ENCODE assay signal across 26 cellular contexts in the genomic region with DNA sequence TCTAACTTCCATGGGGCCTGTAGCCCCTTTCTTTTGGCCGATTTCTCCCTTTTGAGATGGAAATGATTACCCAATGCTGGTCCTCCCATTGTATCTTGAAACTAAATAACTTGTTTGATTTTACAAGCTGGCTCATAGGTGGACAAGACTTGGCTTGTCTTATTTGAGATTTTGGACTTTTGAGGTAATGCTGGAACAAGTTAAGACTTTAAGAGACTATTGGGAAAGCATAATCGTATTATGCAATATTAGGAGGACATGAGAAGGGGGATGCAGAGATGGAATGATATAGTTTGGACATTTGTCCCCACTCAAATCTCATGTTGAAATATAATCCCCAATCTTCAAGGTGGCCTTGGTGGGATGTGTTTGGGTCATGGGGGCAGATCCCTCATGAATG. TPM values are rescaled to one million over a fixed set of nuclear protein-coding genes. Genes with fewer than 3 reads are reported as not detected.
A peak's percentile ranks its signal among the peaks of the same experiment; 100 is the strongest.
DNase-seq lines count a peak whose midpoint lies in the region; ATAC-seq, FAIRE-seq and TF ChIP-seq lines count a peak whose summit lies in the region.
"Had no signal": no experiment of that assay in that cellular context is flagged by ENCODE, and none has a peak within 500 bp of the region (broad histone marks: within the 10 kb centered on the region; RNA-seq: fewer than 3 reads in every experiment).

No MANE protein-coding gene starts in this region.

- CTCF ChIA-PET in HepG2 (lab: Yijun Ruan, JAX; ENCODE audit: low intra/inter-chr PET ratio, low total read pairs), result no interaction called here
- CTCF ChIA-PET in mammary epithelial cell (lab: Charles Lee; ENCODE audit: low non-redundant PET), result no interaction called here

- H2AFZ ChIP-seq in HepG2 (ENCODE audit: low read length), result no peak overlapping the region
- H2AFZ ChIP-seq in mammary epithelial cell (ENCODE audit: low read depth, low read length), result no peak overlapping the region

- no peaks in the 10 kb centered on the region for H3K36me3 Mint-ChIP-seq in effector memory CD8-positive, alpha-beta T cell (ENCODE audit: insufficient read depth)

- in situ Hi-C loops in HepG2 (cut with HindIII; ENCODE audit: extremely low pct_ligation_motif_present, low pct_unique_long_range_greater_than_20kb), result loop anchor here (10.0 kb wide), 2 partner anchors 56 to 276 kb away; a partner anchor contains a TSS
- in situ Hi-C loops in mammary epithelial cell (cut with MboI; ENCODE audit: low sequenced_read_pairs in 2 of 2), result no loop called here

- intact Hi-C loops in HepG2 (cut with micrococcal nuclease; ENCODE audit: unreplicated experiment), result loop anchor here (10.0 kb wide), 1 partner anchor 86 kb away; no protein-coding TSS in a partner anchor
- intact Hi-C loops in right lobe of liver (cut with DNase I), result loop anchor here in 1 of 2 donors (10.0 kb wide), 1 partner anchor 56 kb away; a partner anchor contains a TSS
- intact Hi-C loops in mammary epithelial cell (cut with micrococcal nuclease), result no loop called here

- dilution Hi-C loops in mammary epithelial cell (cut with HindIII; ENCODE audit: low sequenced_read_pairs), result loop anchor here (5.0 kb wide), 2 partner anchors 53 to 103 kb away; no protein-coding TSS in a partner anchor

- TF ChIP-seq POLR2A in HepG2 (IDR thresholded peaks at IDR 0.05; ENCODE audit: insufficient read depth in 1 of 2, low read depth in 2 of 2, low read length in 2 of 2), result no peak
- TF ChIP-seq POLR2A in right lobe of liver (IDR thresholded peaks at IDR 0.05), result no peak

- FAIRE-seq in HepG2 (lab: Jason Lieb, UNC), result no peak
- FAIRE-seq: A549, GM12891, GM18507, H54 had no signal

- ATAC-seq in HepG2 (no peak), right lobe of liver (no peak), GM18907 (IDR thresholded peaks at IDR 0.05; ENCODE audit: unreplicated experiment) (no peak)
- no peak for ATAC-seq in effector memory CD8-positive, alpha-beta T cell (replicated peaks)
- ATAC-seq: A549 had no signal

- BruUV-seq in HepG2 (replicated peaks; lab: Mats Ljungman, UMichigan) (no TSS peak), mammary epithelial cell (replicated peaks; lab: Mats Ljungman, UMichigan) (no TSS peak)

- POLR2A ChIA-PET in HepG2 (lab: Yijun Ruan, JAX), result no interaction called here

- peaks cover 22 to 24% of the 10 kb centered on the region in 2 donors for H3K27me3 Mint-ChIP-seq in effector memory CD8-positive, alpha-beta T cell

- DNase-seq in HepG2 (ENCODE audit: low spot score) (no peak), right lobe of liver (no peak), mammary epithelial cell (peak; percentile 74), epithelial cell of prostate (ENCODE audit: low read depth, low spot score) (peak; percentile 27), right atrium auricular region (ENCODE audit: low spot score) (no peak)
- no peak for DNase-seq in effector memory CD8-positive, alpha-beta T cell
- DNase-seq: 8988T; ACHN; AML-193; BE2C; CD4-positive, alpha-beta T cell; CD8-positive, alpha-beta memory T cell; DMS53; DMS79 treated with DMSO at 0.1 percent for 48 hours; GF-D8; GOT3 had no signal

- no peak overlapping the region for H3K9ac ChIP-seq in HepG2 (ENCODE audit: insufficient read depth, low read depth, low read length)
- H3K9ac ChIP-seq in mammary epithelial cell (ENCODE audit: insufficient read depth, low read length), result no peak overlapping the region
- H3K9ac ChIP-seq: BLaER1 treated with 17β-estradiol and CSF1 and Interleukin-3, amounts not matched to agents 10 nM and 100 nM had no signal

- no peak overlapping the region for H3K4me3 ChIP-seq in HepG2 (replicated peaks in 1 of 3; ENCODE audit: insufficient read depth in 1 of 3, low read depth in 2 of 3, low read length in 3 of 3)
- no peak overlapping the region for H3K4me3 ChIP-seq in right lobe of liver
- no peak overlapping the region for H3K4me3 ChIP-seq in mammary epithelial cell (replicated peaks in 1 of 3; ENCODE audit: insufficient read depth in 1 of 3, low read depth in 2 of 3, low read length in 3 of 3)
- H3K4me3 ChIP-seq in right atrium auricular region, result no peak overlapping the region
- H3K4me3 ChIP-seq: A549; BLaER1 treated with 17β-estradiol and CSF1 and Interleukin-3, amounts not matched to agents 10 nM and 100 nM; HAP-1 had no signal

- H4K20me1 ChIP-seq in HepG2 (ENCODE audit: insufficient read depth, low read length), result no peaks in the 10 kb centered on the region
- H4K20me1 ChIP-seq in mammary epithelial cell (ENCODE audit: insufficient read depth, low read length), result no peaks in the 10 kb centered on the region
- H4K20me1 ChIP-seq: BLaER1 treated with 17β-estradiol and CSF1 and Interleukin-3, amounts not matched to agents 10 nM and 100 nM had no signal

- H3K4me3 Mint-ChIP-seq in effector memory CD8-positive, alpha-beta T cell, result no peak overlapping the region
- H3K4me3 Mint-ChIP-seq: CD14-positive monocyte; CD4-positive, alpha-beta T cell; CD8-positive, alpha-beta memory T cell had no signal

- H3K27ac Mint-ChIP-seq in effector memory CD8-positive, alpha-beta T cell, result no peak overlapping the region
- H3K27ac Mint-ChIP-seq: CD14-positive monocyte; CD4-positive, alpha-beta T cell; CD8-positive, alpha-beta memory T cell had no signal

- no peaks in the 10 kb centered on the region for H3K4me1 Mint-ChIP-seq in effector memory CD8-positive, alpha-beta T cell (ENCODE audit: low read depth in 2 of 2)
- H3K4me1 Mint-ChIP-seq: CD8-positive, alpha-beta memory T cell had no signal

- H3K4me1 ChIP-seq in HepG2 (ENCODE audit: insufficient read depth, low read length) (no peaks in the 10 kb centered on the region), right lobe of liver (no peaks in the 10 kb centered on the region), mammary epithelial cell (ENCODE audit: insufficient read depth, low read length) (no peaks in the 10 kb centered on the region), right atrium auricular region (no peaks in the 10 kb centered on the region)
- H3K4me1 ChIP-seq: A549; BE2C; BLaER1 treated with 17β-estradiol and CSF1 and Interleukin-3, amounts not matched to agents 10 nM and 100 nM; HAP-1 had no signal

- TF ChIP-seq CTCF in HepG2 (CRISPR knock-in tag; IDR thresholded peaks at IDR 0.05), result no peak
- no peak for TF ChIP-seq CTCF in right lobe of liver (IDR thresholded peaks at IDR 0.05)
- no peak for TF ChIP-seq CTCF in mammary epithelial cell (conservative IDR thresholded peaks at IDR 0.05 in 1 of 2, IDR thresholded peaks at IDR 0.05 in 1 of 2; ENCODE audit: extremely low read depth in 1 of 2, insufficient read depth in 1 of 2, low read depth in 1 of 2, low read length in 2 of 2)
- no peak for TF ChIP-seq CTCF in right atrium auricular region (IDR thresholded peaks at IDR 0.05)

- 36% methylated on average over 2 of the region's 2 CpGs for WGBS in HepG2 (ENCODE audit: low lambda C conversion rate)
- WGBS in right lobe of liver (ENCODE audit: insufficient coverage, low coverage, low lambda C conversion rate, missing lambda C conversion rate), result 78% methylated on average over 2 of the region's 2 CpGs
- 52% methylated on average over 2 of the region's 2 CpGs for WGBS in mammary epithelial cell (ENCODE audit: low coverage, missing lambda C conversion rate)

- no peaks in the 10 kb centered on the region for H3K9me3 Mint-ChIP-seq in effector memory CD8-positive, alpha-beta T cell
- H3K9me3 Mint-ChIP-seq: CD4-positive, alpha-beta T cell; CD8-positive, alpha-beta memory T cell had no signal

- TF ChIP-seq RAD21 in HepG2 (CRISPR knock-in tag; IDR thresholded peaks at IDR 0.05), result no peak

- TF ChIP-seq EP300 in HepG2 (IDR thresholded peaks at IDR 0.05; ENCODE audit: low read depth in 2 of 2, low read length in 2 of 2) (no peak), HepG2 (CRISPR knock-in tag; IDR thresholded peaks at IDR 0.05; ENCODE audit: borderline replicate concordance) (no peak)

- H3K36me3 ChIP-seq in HepG2 (replicated peaks in 1 of 2; ENCODE audit: control insufficient read depth in 1 of 2, insufficient read depth in 2 of 2, low read length in 2 of 2) (no peaks in the 10 kb centered on the region), right lobe of liver (no peaks in the 10 kb centered on the region), mammary epithelial cell (ENCODE audit: insufficient read depth, low read length) (no peaks in the 10 kb centered on the region), right atrium auricular region (no peaks in the 10 kb centered on the region)
- H3K36me3 ChIP-seq: BE2C; BLaER1 treated with 17β-estradiol and CSF1 and Interleukin-3, amounts not matched to agents 10 nM and 100 nM; HAP-1 had no signal

- H3K27ac ChIP-seq in HepG2 (ENCODE audit: extremely low read length, insufficient read depth, low read length), result no peak overlapping the region
- H3K27ac ChIP-seq in right lobe of liver, result no peak overlapping the region
- no peak overlapping the region for H3K27ac ChIP-seq in mammary epithelial cell (ENCODE audit: insufficient read depth, low read depth, low read length)
- no peak overlapping the region for H3K27ac ChIP-seq in epithelial cell of prostate
- no peak overlapping the region for H3K27ac ChIP-seq in right atrium auricular region
- H3K27ac ChIP-seq: A549; BLaER1 treated with 17β-estradiol and CSF1 and Interleukin-3, amounts not matched to agents 10 nM and 100 nM had no signal

- H3K4me2 ChIP-seq in HepG2 (ENCODE audit: low read depth, low read length) (no peak overlapping the region), mammary epithelial cell (ENCODE audit: insufficient read depth, low read depth, low read length) (no peak overlapping the region)
- H3K4me2 ChIP-seq: A549; BLaER1 treated with 17β-estradiol and CSF1 and Interleukin-3, amounts not matched to agents 10 nM and 100 nM had no signal

- H3K27me3 ChIP-seq in HepG2 (ENCODE audit: control insufficient read depth in 1 of 2, insufficient read depth in 2 of 2, low read length in 2 of 2), result no peaks in the 10 kb centered on the region; a peak in 1 of 5 replicates
- no peaks in the 10 kb centered on the region for H3K27me3 ChIP-seq in right lobe of liver
- peaks cover 1% of the 10 kb centered on the region for H3K27me3 ChIP-seq in mammary epithelial cell (ENCODE audit: insufficient read depth, low read length)
- H3K27me3 ChIP-seq in right atrium auricular region, result no peaks in the 10 kb centered on the region
- H3K27me3 ChIP-seq: BLaER1 treated with 17β-estradiol and CSF1 and Interleukin-3, amounts not matched to agents 10 nM and 100 nM had no signal

- no peaks in the 10 kb centered on the region for H3K79me2 ChIP-seq in HepG2 (ENCODE audit: insufficient read depth, low read length)
- no peaks in the 10 kb centered on the region for H3K79me2 ChIP-seq in mammary epithelial cell (ENCODE audit: insufficient read depth, low read length)

- H3K9me3 ChIP-seq in HepG2 (ENCODE audit: low read length), result peaks cover 15% of the 10 kb centered on the region
- no peaks in the 10 kb centered on the region for H3K9me3 ChIP-seq in right lobe of liver
- no peaks in the 10 kb centered on the region for H3K9me3 ChIP-seq in mammary epithelial cell (replicated peaks; ENCODE audit: insufficient read depth, low read length)
- peaks cover 0 to 1% of the 10 kb centered on the region in 2 donors for H3K9me3 ChIP-seq in right atrium auricular region
- H3K9me3 ChIP-seq: BE2C, HAP-1 had no signal

RNA-seq across cellular contexts. Expression of a gene that starts 49.2 kb away (rescaled TPM):
- 1,312 and 2,054 TPM in 2 replicates for total RNA-seq in HepG2 (2016; rRNA removed; fragmentation: Illumina TruSeq; extraction: Trizol)
- total RNA-seq in HepG2 (2016; cell fraction: cytosol; rRNA removed; fragmentation: Illumina TruSeq; extraction: Trizol; ENCODE audit: low read depth), result 154 and 157 TPM in 2 replicates
- total RNA-seq in HepG2 (2016; cell fraction: insoluble cytoplasmic fraction; rRNA removed; fragmentation: Illumina TruSeq; extraction: Trizol), result 1,332 and 2,132 TPM in 2 replicates
- 312 and 354 TPM in 2 replicates for total RNA-seq in HepG2 (2016; cell fraction: membrane; rRNA removed; fragmentation: Illumina TruSeq; extraction: Trizol)
- 1,314 and 1,505 TPM in 2 replicates for total RNA-seq in HepG2 (2016; cell fraction: nucleus; rRNA removed; fragmentation: Illumina TruSeq; extraction: Trizol)
- polyA plus RNA-seq in HepG2 (2011; rRNA removed), result 1,560 and 1,788 TPM in 2 replicates
- 1,336 TPM in 2 replicates for polyA plus RNA-seq in HepG2 (2011; cell fraction: cytosol; rRNA removed)
- polyA plus RNA-seq in HepG2 (2011; cell fraction: nucleus; rRNA removed), result 253 and 317 TPM in 2 replicates
- polyA plus RNA-seq in HepG2 (2012), result 2,246 and 4,153 TPM in 2 replicates
- 159 and 162 TPM in 2 replicates for polyA plus RNA-seq in HepG2 (2016; cell fraction: cytosol; fragmentation: Illumina TruSeq; extraction: Trizol; ENCODE audit: low read depth)
- 1,264 and 1,284 TPM in 2 replicates for polyA plus RNA-seq in HepG2 (2016; cell fraction: insoluble cytoplasmic fraction; fragmentation: Illumina TruSeq; extraction: Trizol; ENCODE audit: low read depth)
- polyA plus RNA-seq in HepG2 (2016; cell fraction: membrane; fragmentation: Illumina TruSeq; extraction: Trizol; ENCODE audit: low read depth), result 279 and 297 TPM in 2 replicates
- polyA plus RNA-seq in HepG2 (2016; cell fraction: nucleus; fragmentation: Illumina TruSeq; extraction: Trizol; ENCODE audit: insufficient read depth, low read depth), result 2,068 and 2,203 TPM in 2 replicates
- polyA minus RNA-seq in HepG2 (2011; rRNA and poly(A)+ RNA removed; ENCODE audit: low replicate concordance), result 0.80 and 1,221 TPM in 2 replicates
- 3,146 and 3,201 TPM in 2 replicates for polyA minus RNA-seq in HepG2 (2011; cell fraction: cytosol; rRNA and poly(A)+ RNA removed)
- 420 and 665 TPM in 2 replicates for polyA minus RNA-seq in HepG2 (2011; cell fraction: nucleus; rRNA and poly(A)+ RNA removed)
- total RNA-seq in right lobe of liver, result 10 to 100 TPM in 5 of 6 experiments, 1 to 10 TPM in 1; 3.5 to 69.9 (median 18.8) TPM
- total RNA-seq in mammary epithelial cell, result not detected
- polyA plus RNA-seq in mammary epithelial cell, result not detected
- not detected for polyA minus RNA-seq in mammary epithelial cell
- 10 to 100 TPM; 10.8 to 35.4 TPM for total RNA-seq in right atrium auricular region
- total RNA-seq: Daoy, G401 had no signal
- polyA plus RNA-seq: CD8-positive, alpha-beta memory T cell had no signal

RNA-seq across cellular contexts. Expression of a gene that starts 59.6 kb away (rescaled TPM):
- 61.1 and 71.0 TPM in 2 replicates for total RNA-seq in HepG2 (2016; rRNA removed; fragmentation: Illumina TruSeq; extraction: Trizol)
- total RNA-seq in HepG2 (2016; cell fraction: cytosol; rRNA removed; fragmentation: Illumina TruSeq; extraction: Trizol; ENCODE audit: low read depth), result 154 and 171 TPM in 2 replicates
- total RNA-seq in HepG2 (2016; cell fraction: insoluble cytoplasmic fraction; rRNA removed; fragmentation: Illumina TruSeq; extraction: Trizol), result 57.9 and 73.0 TPM in 2 replicates
- total RNA-seq in HepG2 (2016; cell fraction: membrane; rRNA removed; fragmentation: Illumina TruSeq; extraction: Trizol), result 136 and 154 TPM in 2 replicates
- total RNA-seq in HepG2 (2016; cell fraction: nucleus; rRNA removed; fragmentation: Illumina TruSeq; extraction: Trizol), result 63.9 and 71.3 TPM in 2 replicates
- 41.1 and 41.8 TPM in 2 replicates for polyA plus RNA-seq in HepG2 (2011; rRNA removed)
- polyA plus RNA-seq in HepG2 (2011; cell fraction: cytosol; rRNA removed), result 23.1 and 26.5 TPM in 2 replicates
- 51.8 and 56.3 TPM in 2 replicates for polyA plus RNA-seq in HepG2 (2011; cell fraction: nucleus; rRNA removed)
- 57.5 and 72.3 TPM in 2 replicates for polyA plus RNA-seq in HepG2 (2012)
- 9.6 and 10.5 TPM in 2 replicates for polyA plus RNA-seq in HepG2 (2016; cell fraction: cytosol; fragmentation: Illumina TruSeq; extraction: Trizol; ENCODE audit: low read depth)
- 73.7 and 82.7 TPM in 2 replicates for polyA plus RNA-seq in HepG2 (2016; cell fraction: insoluble cytoplasmic fraction; fragmentation: Illumina TruSeq; extraction: Trizol; ENCODE audit: low read depth)
- 13.8 and 15.2 TPM in 2 replicates for polyA plus RNA-seq in HepG2 (2016; cell fraction: membrane; fragmentation: Illumina TruSeq; extraction: Trizol; ENCODE audit: low read depth)
- polyA plus RNA-seq in HepG2 (2016; cell fraction: nucleus; fragmentation: Illumina TruSeq; extraction: Trizol; ENCODE audit: insufficient read depth, low read depth), result 82.1 and 88.7 TPM in 2 replicates
- polyA minus RNA-seq in HepG2 (2011; rRNA and poly(A)+ RNA removed; ENCODE audit: low replicate concordance), result 89.9 and 157 TPM in 2 replicates
- polyA minus RNA-seq in HepG2 (2011; cell fraction: cytosol; rRNA and poly(A)+ RNA removed), result 30.1 and 34.8 TPM in 2 replicates
- polyA minus RNA-seq in HepG2 (2011; cell fraction: nucleus; rRNA and poly(A)+ RNA removed), result 117 and 119 TPM in 2 replicates
- 10 to 100 TPM; 11.6 to 25.2 (median 15.9) TPM for total RNA-seq in right lobe of liver
- total RNA-seq in mammary epithelial cell, result 10 to 100 TPM; 21.7 to 56.7 TPM
- polyA plus RNA-seq in mammary epithelial cell, result 40.8 TPM
- 38.2 TPM for polyA minus RNA-seq in mammary epithelial cell
- total RNA-seq in right atrium auricular region, result 10 to 100 TPM; 15.6 to 21.0 TPM

Comparison
In these comparisons a context has a peak if more than half of its experiments do, and no peak if none do; other contexts are left out.
1. DNase-seq: peak in mammary epithelial cell (single experiment) and epithelial cell of prostate (single experiment); none in HepG2 (single experiment), right lobe of liver (0 of 3), effector memory CD8-positive, alpha-beta T cell (0 of 3) and right atrium auricular region (single experiment).